ENCODE assay signal across 19 cellular contexts in the genomic region with DNA sequence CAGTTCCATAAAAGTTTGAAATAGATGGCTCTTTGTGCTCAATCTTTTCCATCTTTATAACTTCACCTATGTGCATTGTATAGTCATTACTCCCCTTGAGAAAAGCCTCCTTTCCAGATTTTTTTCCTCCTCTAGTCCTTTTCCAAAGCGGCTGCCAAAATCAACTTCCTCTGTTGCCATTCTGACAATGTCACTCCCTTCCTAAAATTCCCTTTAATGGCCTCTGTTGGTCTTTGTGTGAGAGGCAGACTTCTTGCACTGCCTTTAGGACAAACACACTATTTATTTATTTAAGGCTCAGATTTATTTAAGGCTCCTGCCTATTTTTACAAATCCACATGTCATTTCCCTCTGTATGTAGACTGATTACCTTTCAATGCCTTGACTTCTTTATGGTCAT. TPM values are rescaled to one million over a fixed set of nuclear protein-coding genes. Genes with fewer than 3 reads are reported as not detected.
DNase-seq lines count a peak whose midpoint lies in the region; ATAC-seq and TF ChIP-seq lines count a peak whose summit lies in the region.
"Had no signal": no experiment of that assay in that cellular context is flagged by ENCODE, and none has a peak within 500 bp of the region (broad histone marks: within the 10 kb centered on the region; RNA-seq: fewer than 3 reads in every experiment).

No MANE protein-coding gene starts in this region.

- POLR2A ChIA-PET in HEK293 (lab: Yijun Ruan, JAX), result no interaction called here

- H3K4me3 Mint-ChIP-seq in T-helper 17 cell, result no peak overlapping the region

- no peaks in the 10 kb centered on the region for H3K27me3 ChIP-seq in SJSA1 (replicated peaks)
- no peaks in the 10 kb centered on the region for H3K27me3 ChIP-seq in foreskin keratinocyte
- H3K27me3 ChIP-seq: colonic mucosa, tibial nerve had no signal

- H3K36me3 Mint-ChIP-seq in T-helper 17 cell (ENCODE audit: low read depth), result peaks cover 3% of the 10 kb centered on the region

- H3K9me3 ChIP-seq in HEK293 (ENCODE audit: control insufficient read depth, insufficient read depth, low read depth, low read length) (no peaks in the 10 kb centered on the region), SJSA1 (replicated peaks) (no peaks in the 10 kb centered on the region), T-helper 17 cell (ENCODE audit: control insufficient read depth, low read length, poor library complexity, severe bottlenecking) (no peaks in the 10 kb centered on the region)
- H3K9me3 ChIP-seq: colonic mucosa, tibial nerve had no signal

- peaks cover 12% of the 10 kb centered on the region for H3K27me3 Mint-ChIP-seq in T-helper 17 cell

- no peak for TF ChIP-seq CTCF in HEK293 (tag by site-specific recombination; IDR thresholded peaks at IDR 0.05)
- no peak for TF ChIP-seq CTCF in foreskin keratinocyte (conservative IDR thresholded peaks at IDR 0.05)

- H3K4me1 ChIP-seq in HEK293 (ENCODE audit: control insufficient read depth, insufficient read depth, low read length) (no peaks in the 10 kb centered on the region), SJSA1 (replicated peaks) (peaks cover 44% of the 10 kb centered on the region), foreskin keratinocyte (peaks cover 24% of the 10 kb centered on the region)
- H3K4me1 ChIP-seq: colonic mucosa, parathyroid adenoma had no signal

- peak in 1 of 2 experiments; percentile 68 for DNase-seq in SJSA1 (ENCODE audit: low read depth in 1 of 2, low spot score in 2 of 2)
- DNase-seq in foreskin keratinocyte, result no peak
- peak; percentile 49 for DNase-seq in pons (ENCODE audit: low spot score)
- DNase-seq in T-helper 17 cell, result no peak
- no peak for DNase-seq in 8988T
- DNase-seq: amniotic stem cell, C1 segment of cervical spinal cord, colonic mucosa, DMS 273 treated with DMSO at 0.1 percent for 48 hours, kidney, NCI-H2081 treated with DMSO at 0.1 percent for 48 hours, NCI-H526, T-helper 1 cell had no signal

- CTCF ChIA-PET in HEK293 (lab: Yijun Ruan, JAX), result no interaction called here

- no peaks in the 10 kb centered on the region for H3K36me3 ChIP-seq in HEK293 (ENCODE audit: control insufficient read depth in 2 of 2, insufficient read depth in 1 of 2, low read length in 2 of 2)
- H3K36me3 ChIP-seq in SJSA1, result no peaks in the 10 kb centered on the region
- H3K36me3 ChIP-seq: colonic mucosa, tibial nerve had no signal

- H3K4me3 ChIP-seq in HEK293 (ENCODE audit: low read depth, low read length) (no peak overlapping the region), SJSA1 (no peak overlapping the region)
- H3K4me3 ChIP-seq: colonic mucosa, smooth muscle cell, tibial nerve had no signal

- H3K27ac Mint-ChIP-seq in T-helper 17 cell, result no peak overlapping the region
- H3K27ac Mint-ChIP-seq: activated T-helper 2 cell treated with anti-CD3 and anti-CD28 coated beads, Interferon-gamma antibody, Interleukin-2, Interleukin-4, amounts not matched to agents 10 μg/mL and 5 μg/mL and 100 μg/mL, durations not matched to agents 14 hours and 24 hours and 36 hours had no signal

- H3K27ac ChIP-seq in HEK293 (ENCODE audit: extremely low read depth, low read depth, low read length) (no peak overlapping the region), SJSA1 (peak overlapping the region; percentile 70), foreskin keratinocyte (peak overlapping the region; percentile 74)
- H3K27ac ChIP-seq: colonic mucosa, parathyroid adenoma had no signal

- no peak for ATAC-seq in foreskin keratinocyte
- no peak for ATAC-seq in T-helper 17 cell
- ATAC-seq in HG02981 (IDR thresholded peaks at IDR 0.05; ENCODE audit: unreplicated experiment), result no peak

- no peaks in the 10 kb centered on the region for H3K4me1 Mint-ChIP-seq in T-helper 17 cell

TF ChIP-seq in HEK293, 187 proteins besides CTCF, POLR2A, EP300 and RAD21 (continues in another document):
- TF ChIP-seq, protein P1, sequence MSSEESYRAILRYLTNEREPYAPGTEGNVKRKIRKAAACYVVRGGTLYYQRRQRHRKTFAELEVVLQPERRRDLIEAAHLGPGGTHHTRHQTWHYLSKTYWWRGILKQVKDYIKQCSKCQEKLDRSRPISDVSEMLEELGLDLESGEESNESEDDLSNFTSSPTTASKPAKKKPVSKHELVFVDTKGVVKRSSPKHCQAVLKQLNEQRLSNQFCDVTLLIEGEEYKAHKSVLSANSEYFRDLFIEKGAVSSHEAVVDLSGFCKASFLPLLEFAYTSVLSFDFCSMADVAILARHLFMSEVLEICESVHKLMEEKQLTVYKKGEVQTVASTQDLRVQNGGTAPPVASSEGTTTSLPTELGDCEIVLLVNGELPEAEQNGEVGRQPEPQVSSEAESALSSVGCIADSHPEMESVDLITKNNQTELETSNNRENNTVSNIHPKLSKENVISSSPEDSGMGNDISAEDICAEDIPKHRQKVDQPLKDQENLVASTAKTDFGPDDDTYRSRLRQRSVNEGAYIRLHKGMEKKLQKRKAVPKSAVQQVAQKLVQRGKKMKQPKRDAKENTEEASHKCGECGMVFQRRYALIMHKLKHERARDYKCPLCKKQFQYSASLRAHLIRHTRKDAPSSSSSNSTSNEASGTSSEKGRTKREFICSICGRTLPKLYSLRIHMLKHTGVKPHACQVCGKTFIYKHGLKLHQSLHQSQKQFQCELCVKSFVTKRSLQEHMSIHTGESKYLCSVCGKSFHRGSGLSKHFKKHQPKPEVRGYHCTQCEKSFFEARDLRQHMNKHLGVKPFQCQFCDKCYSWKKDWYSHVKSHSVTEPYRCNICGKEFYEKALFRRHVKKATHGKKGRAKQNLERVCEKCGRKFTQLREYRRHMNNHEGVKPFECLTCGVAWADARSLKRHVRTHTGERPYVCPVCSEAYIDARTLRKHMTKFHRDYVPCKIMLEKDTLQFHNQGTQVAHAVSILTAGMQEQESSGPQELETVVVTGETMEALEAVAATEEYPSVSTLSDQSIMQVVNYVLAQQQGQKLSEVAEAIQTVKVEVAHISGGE (tag by site-specific recombination; conservative IDR thresholded peaks at IDR 0.05; ENCODE audit: low read depth), result no peak
- TF ChIP-seq, protein P2, sequence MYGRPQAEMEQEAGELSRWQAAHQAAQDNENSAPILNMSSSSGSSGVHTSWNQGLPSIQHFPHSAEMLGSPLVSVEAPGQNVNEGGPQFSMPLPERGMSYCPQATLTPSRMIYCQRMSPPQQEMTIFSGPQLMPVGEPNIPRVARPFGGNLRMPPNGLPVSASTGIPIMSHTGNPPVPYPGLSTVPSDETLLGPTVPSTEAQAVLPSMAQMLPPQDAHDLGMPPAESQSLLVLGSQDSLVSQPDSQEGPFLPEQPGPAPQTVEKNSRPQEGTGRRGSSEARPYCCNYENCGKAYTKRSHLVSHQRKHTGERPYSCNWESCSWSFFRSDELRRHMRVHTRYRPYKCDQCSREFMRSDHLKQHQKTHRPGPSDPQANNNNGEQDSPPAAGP (tag by site-specific recombination; IDR thresholded peaks at IDR 0.05), result peak; percentile 31; the same call in 1 of the 2 replicates
- TF ChIP-seq KLF9 (tag by site-specific recombination; IDR thresholded peaks at IDR 0.05; ENCODE audit: low read depth) (no peak), PRDM1 (tag by site-specific recombination; IDR thresholded peaks at IDR 0.05) (no peak), ZNF776 (tag by site-specific recombination; IDR thresholded peaks at IDR 0.05; ENCODE audit: borderline replicate concordance) (no peak), ZNF571 (tag by site-specific recombination; IDR thresholded peaks at IDR 0.05) (no peak), ZNF785 (tag by site-specific recombination; IDR thresholded peaks at IDR 0.05) (no peak), YY1 (tag by site-specific recombination; IDR thresholded peaks at IDR 0.05) (no peak), KLF1 (tag by site-specific recombination; IDR thresholded peaks at IDR 0.05) (peak; percentile 60), ZNF324 (tag by site-specific recombination; IDR thresholded peaks at IDR 0.05) (no peak), ZNF157 (tag by site-specific recombination; IDR thresholded peaks at IDR 0.05) (no peak), ZNF623 (tag by site-specific recombination; IDR thresholded peaks at IDR 0.05) (no peak), ZNF777 (tag by site-specific recombination; IDR thresholded peaks at IDR 0.05; ENCODE audit: borderline replicate concordance) (no peak), WT1 (tag by site-specific recombination; IDR thresholded peaks at IDR 0.05) (peak; percentile 98), KLF10 (tag by site-specific recombination; IDR thresholded peaks at IDR 0.05) (no peak)
- TF ChIP-seq, protein P3, sequence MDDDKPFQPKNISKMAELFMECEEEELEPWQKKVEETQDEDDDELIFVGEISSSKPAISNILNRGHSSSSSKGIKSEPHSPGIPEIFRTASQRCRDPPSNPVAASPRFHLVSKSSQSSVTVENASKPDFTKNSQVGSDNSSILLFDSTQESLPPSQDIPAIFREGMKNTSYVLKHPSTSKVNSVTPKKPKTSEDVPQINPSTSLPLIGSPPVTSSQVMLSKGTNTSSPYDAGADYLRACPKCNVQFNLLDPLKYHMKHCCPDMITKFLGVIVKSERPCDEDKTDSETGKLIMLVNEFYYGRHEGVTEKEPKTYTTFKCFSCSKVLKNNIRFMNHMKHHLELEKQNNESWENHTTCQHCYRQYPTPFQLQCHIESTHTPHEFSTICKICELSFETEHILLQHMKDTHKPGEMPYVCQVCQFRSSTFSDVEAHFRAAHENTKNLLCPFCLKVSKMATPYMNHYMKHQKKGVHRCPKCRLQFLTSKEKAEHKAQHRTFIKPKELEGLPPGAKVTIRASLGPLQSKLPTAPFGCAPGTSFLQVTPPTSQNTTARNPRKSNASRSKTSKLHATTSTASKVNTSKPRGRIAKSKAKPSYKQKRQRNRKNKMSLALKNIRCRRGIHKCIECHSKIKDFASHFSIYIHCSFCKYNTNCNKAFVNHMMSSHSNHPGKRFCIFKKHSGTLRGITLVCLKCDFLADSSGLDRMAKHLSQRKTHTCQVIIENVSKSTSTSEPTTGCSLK (tag by site-specific recombination; IDR thresholded peaks at IDR 0.05), result no peak
- TF ChIP-seq, protein P4, sequence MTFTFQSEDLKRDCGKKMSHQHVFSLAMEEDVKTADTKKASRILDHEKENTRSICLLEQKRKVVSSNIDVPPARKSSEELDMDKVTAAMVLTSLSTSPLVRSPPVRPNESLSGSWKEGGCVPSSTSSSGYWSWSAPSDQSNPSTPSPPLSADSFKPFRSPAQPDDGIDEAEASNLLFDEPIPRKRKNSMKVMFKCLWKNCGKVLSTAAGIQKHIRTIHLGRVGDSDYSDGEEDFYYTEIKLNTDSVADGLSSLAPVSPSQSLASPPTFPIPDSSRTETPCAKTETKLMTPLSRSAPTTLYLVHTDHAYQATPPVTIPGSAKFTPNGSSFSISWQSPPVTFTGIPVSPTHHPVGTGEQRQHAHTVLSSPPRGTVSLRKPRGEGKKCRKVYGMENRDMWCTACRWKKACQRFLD (tag by site-specific recombination; IDR thresholded peaks at IDR 0.05), result no peak

RNA-seq across cellular contexts. Expression of a gene that starts 21.7 kb away (rescaled TPM):
- 17.4 and 28.5 TPM in 2 replicates for total RNA-seq in SJSA1 (2014; rRNA removed; shearing (Covaris generic))
- total RNA-seq in foreskin keratinocyte (57.3 and 61.7 TPM in 2 replicates), T-helper 17 cell (100 to 1,000 TPM; 104 to 120 TPM)
- polyA plus RNA-seq in foreskin keratinocyte, result 10.6 and 11.9 TPM in 2 replicates

RNA-seq across cellular contexts. Expression of a gene that starts 29.1 kb away (rescaled TPM):
- total RNA-seq in SJSA1 (2014; rRNA removed; shearing (Covaris generic)), result 51.8 and 54.6 TPM in 2 replicates
- 114 and 119 TPM in 2 replicates for total RNA-seq in foreskin keratinocyte
- polyA plus RNA-seq in foreskin keratinocyte, result 103 and 115 TPM in 2 replicates
- total RNA-seq in T-helper 17 cell, result 10 to 100 TPM; 76.1 to 78.8 TPM
